ENCODE assay signal across 31 cellular contexts in genomic region chr11:116750070-116750718, GRCh38. TPM values are rescaled to one million over a fixed set of nuclear protein-coding genes. Genes with fewer than 3 reads are reported as not detected.
"Had no signal": no experiment of that assay in that cellular context is flagged by ENCODE, and none has a peak within 500 bp of the region (broad histone marks: within the 10 kb centered on the region; RNA-seq: fewer than 3 reads in every experiment).

No MANE protein-coding gene starts in this region.

- DNase-seq: dorsolateral prefrontal cortex; effector CD8-positive, alpha-beta T cell; foreskin melanocyte; head of caudate nucleus; kidney; left colon; left ventricle myocardium superior; mesendoderm; naive thymus-derived CD4-positive, alpha-beta T cell; nephron progenitor cell; posterior cingulate gyrus; spleen; stimulated activated CD4-positive, alpha-beta T cell treated with anti-CD3 and anti-CD28 coated beads, Interleukin-15, amount 100 ng/mL, for 24 hours; stimulated activated CD4-positive, alpha-beta T cell treated with anti-CD3 and anti-CD28 coated beads, Interleukin-1b, Interleukin-23, amount 100 ng/mL, for 48 hours; stimulated activated CD4-positive, alpha-beta T cell treated with anti-CD3 and anti-CD28 coated beads, Interleukin-4, amount 100 ng/mL, for 24 hours; stimulated activated naive B cell treated with anti-CD40 and anti-IgM and Interleukin-4, amounts not matched to agents 10 μg/mL and 1 μg/mL and 100 μg/mL, for 72 hours; stimulated activated naive CD8-positive, alpha-beta T cell treated with anti-CD3 and anti-CD28 coated beads, Interleukin-15, amount 100 ng/mL, for 72 hours; testis; transverse colon had no signal

- H3K27me3 Mint-ChIP-seq: naive thymus-derived CD4-positive, alpha-beta T cell; stimulated activated naive B cell treated with anti-CD40 and anti-IgM and Interleukin-4, amounts not matched to agents 10 μg/mL and 1 μg/mL and 100 μg/mL, for 72 hours; stimulated activated naive CD8-positive, alpha-beta T cell treated with anti-CD3 and anti-CD28 coated beads, Interleukin-15, amount 100 ng/mL, for 72 hours had no signal

- H3K9me3 Mint-ChIP-seq: naive thymus-derived CD4-positive, alpha-beta T cell; nephron progenitor cell; stimulated activated naive B cell treated with anti-CD40 and anti-IgM and Interleukin-4, amounts not matched to agents 10 μg/mL and 1 μg/mL and 100 μg/mL, for 72 hours; stimulated activated naive CD8-positive, alpha-beta T cell treated with anti-CD3 and anti-CD28 coated beads, Interleukin-15, amount 100 ng/mL, for 72 hours had no signal

- H3K4me1 ChIP-seq: testis, transverse colon had no signal

- H3K27me3 ChIP-seq: dorsolateral prefrontal cortex, hepatocyte, neutrophil, spleen, testis, transverse colon had no signal

- FAIRE-seq: kidney had no signal

- H3K4me3 Mint-ChIP-seq: naive thymus-derived CD4-positive, alpha-beta T cell; nephron progenitor cell; stimulated activated naive B cell treated with anti-CD40 and anti-IgM and Interleukin-4, amounts not matched to agents 10 μg/mL and 1 μg/mL and 100 μg/mL, for 72 hours; stimulated activated naive CD8-positive, alpha-beta T cell treated with anti-CD3 and anti-CD28 coated beads, Interleukin-15, amount 100 ng/mL, for 72 hours had no signal

- H3K27ac ChIP-seq: coronary artery, hepatocyte, neutrophil, spleen, testis, transverse colon had no signal

- H3K9me3 ChIP-seq: neutrophil, spleen, testis, transverse colon had no signal

- H3K4me3 ChIP-seq: coronary artery, dorsolateral prefrontal cortex, hepatocyte, spleen, testis, transverse colon had no signal

- H3K4me1 Mint-ChIP-seq: nephron progenitor cell; stimulated activated naive B cell treated with anti-CD40 and anti-IgM and Interleukin-4, amounts not matched to agents 10 μg/mL and 1 μg/mL and 100 μg/mL, for 72 hours; stimulated activated naive CD8-positive, alpha-beta T cell treated with anti-CD3 and anti-CD28 coated beads, Interleukin-15, amount 100 ng/mL, for 72 hours had no signal

- H3K27ac Mint-ChIP-seq: naive thymus-derived CD4-positive, alpha-beta T cell; nephron progenitor cell; stimulated activated naive B cell treated with anti-CD40 and anti-IgM and Interleukin-4, amounts not matched to agents 10 μg/mL and 1 μg/mL and 100 μg/mL, for 72 hours; stimulated activated naive CD8-positive, alpha-beta T cell treated with anti-CD3 and anti-CD28 coated beads, Interleukin-15, amount 100 ng/mL, for 72 hours had no signal

RNA-seq across cellular contexts. Expression of gene APOA5, which starts 41.5 kb away (rescaled TPM):
- total RNA-seq: kidney; left colon; left ventricle myocardium superior; lung microvascular endothelial cell; mononuclear cell; naive thymus-derived CD4-positive, alpha-beta T cell; osteocyte; pulmonary artery endothelial cell; sciatic nerve; skeletal muscle tissue; spleen; subcutaneous adipose tissue; transverse colon; urinary bladder had no signal
- polyA plus RNA-seq: esophagus; naive thymus-derived CD4-positive, alpha-beta T cell; spleen had no signal
